ENCODE assay signal across 26 cellular contexts in the genomic region with DNA sequence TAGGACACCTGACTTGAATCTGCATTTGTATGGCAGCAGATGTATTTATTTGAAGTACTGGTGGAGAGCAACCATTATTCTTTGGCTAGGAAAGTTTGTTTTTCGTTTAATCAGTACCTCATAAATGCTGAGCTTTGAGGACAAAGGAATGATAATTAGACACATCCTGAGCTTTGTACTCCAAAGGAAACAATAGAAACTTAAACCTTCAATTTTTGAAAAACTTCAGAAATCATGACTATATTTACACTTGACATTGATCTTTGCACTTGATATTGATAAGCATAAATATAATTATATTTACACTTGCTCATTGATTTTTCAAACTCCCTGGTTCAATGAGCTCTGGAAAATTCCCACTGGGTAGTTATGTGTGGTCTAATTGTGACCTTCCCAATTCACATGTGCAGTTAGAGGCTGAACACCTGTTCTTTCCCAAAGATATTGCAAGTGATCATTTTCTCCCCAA.
"Had no signal": no experiment of that assay in that cellular context is flagged by ENCODE, and none has a peak within 500 bp of the region (broad histone marks: within the 10 kb centered on the region; RNA-seq: fewer than 3 reads in every experiment).

No MANE protein-coding gene starts in this region.

- H3K9me3 Mint-ChIP-seq: activated B cell treated with CpG ODN at 0.5 μM for 24 hours; activated naive CD4-positive, alpha-beta T cell treated with anti-CD3 and anti-CD28 coated beads for 36 hours; activated naive CD8-positive, alpha-beta T cell treated with anti-CD3 and anti-CD28 coated beads, Interleukin-2, amount 10 ng/mL, durations not matched to agents 7 days and 5 days; central memory CD8-positive, alpha-beta T cell; immature natural killer cell; mesothelial cell of epicardium; naive thymus-derived CD8-positive, alpha-beta T cell; type B pancreatic cell had no signal

- H3K36me3 Mint-ChIP-seq: type B pancreatic cell had no signal

- H3K4me3 Mint-ChIP-seq: activated B cell treated with CpG ODN at 0.5 μM for 24 hours; activated CD4-positive, alpha-beta T cell treated with anti-CD3 and anti-CD28 coated beads for 36 hours; activated naive CD4-positive, alpha-beta T cell treated with anti-CD3 and anti-CD28 coated beads for 36 hours; activated naive CD8-positive, alpha-beta T cell treated with anti-CD3 and anti-CD28 coated beads, Interleukin-2, amount 10 ng/mL, durations not matched to agents 7 days and 5 days; central memory CD8-positive, alpha-beta T cell; immature natural killer cell; mesothelial cell of epicardium; naive thymus-derived CD8-positive, alpha-beta T cell; type B pancreatic cell had no signal

- H3K27me3 ChIP-seq: breast epithelium, hepatocyte, vagina had no signal

- H3K9me3 ChIP-seq: breast epithelium, left ventricle myocardium inferior, prostate gland, thoracic aorta, vagina had no signal

- DNase-seq: activated B cell treated with CpG ODN at 0.5 μM for 24 hours; activated CD4-positive, alpha-beta T cell treated with anti-CD3 and anti-CD28 coated beads for 36 hours; activated CD4-positive, alpha-beta T cell treated with anti-CD3 and anti-CD28 coated beads, Interleukin-2, amount 50 U/mL, for 48 hours; activated CD8-positive, alpha-beta memory T cell treated with anti-CD3 and anti-CD28 coated beads, Interleukin-2, amount 50 U/mL, for 48 hours; activated naive CD4-positive, alpha-beta T cell treated with anti-CD3 and anti-CD28 coated beads for 36 hours; activated naive CD8-positive, alpha-beta T cell treated with anti-CD3 and anti-CD28 coated beads, Interleukin-2, amount 10 ng/mL, durations not matched to agents 7 days and 5 days; activated T-cell treated with anti-CD3 and anti-CD28 coated beads, Interleukin-2, amount 50 U/mL, for 48 hours; amniotic stem cell; effector memory CD4-positive, alpha-beta T cell; foreskin melanocyte; glutamatergic neuron; immature natural killer cell; kidney glomerular epithelial cell; left ventricle myocardium inferior; mammary epithelial cell; naive thymus-derived CD8-positive, alpha-beta T cell; stimulated activated CD4-positive, alpha-beta T cell treated with anti-CD3 and anti-CD28 coated beads, Interleukin-2, amount 100 ng/mL, for 48 hours; stimulated activated naive CD4-positive, alpha-beta T cell treated with Interleukin-2 at 50 U/mL for 16 hours had no signal

- H3K27ac Mint-ChIP-seq: activated B cell treated with CpG ODN at 0.5 μM for 24 hours; activated CD4-positive, alpha-beta T cell treated with anti-CD3 and anti-CD28 coated beads for 36 hours; activated naive CD4-positive, alpha-beta T cell treated with anti-CD3 and anti-CD28 coated beads for 36 hours; activated naive CD8-positive, alpha-beta T cell treated with anti-CD3 and anti-CD28 coated beads, Interleukin-2, amount 10 ng/mL, durations not matched to agents 7 days and 5 days; immature natural killer cell; mesothelial cell of epicardium; type B pancreatic cell had no signal

- H3K27ac ChIP-seq: breast epithelium, hepatocyte, left ventricle myocardium inferior, prostate gland, thoracic aorta, vagina had no signal

- H3K36me3 ChIP-seq: breast epithelium, left ventricle myocardium inferior, prostate gland, thoracic aorta, vagina had no signal

- H3K4me3 ChIP-seq: breast epithelium, hepatocyte, left ventricle myocardium inferior, prostate gland, thoracic aorta, vagina had no signal

- H3K4me1 Mint-ChIP-seq: activated B cell treated with CpG ODN at 0.5 μM for 24 hours, immature natural killer cell had no signal

- H3K27me3 Mint-ChIP-seq: activated B cell treated with CpG ODN at 0.5 μM for 24 hours; activated CD4-positive, alpha-beta T cell treated with anti-CD3 and anti-CD28 coated beads for 36 hours; activated naive CD8-positive, alpha-beta T cell treated with anti-CD3 and anti-CD28 coated beads, Interleukin-2, amount 10 ng/mL, durations not matched to agents 7 days and 5 days; central memory CD8-positive, alpha-beta T cell; naive thymus-derived CD8-positive, alpha-beta T cell; type B pancreatic cell had no signal

- H3K4me1 ChIP-seq: breast epithelium, left ventricle myocardium inferior, prostate gland, vagina had no signal
